8 cellular contexts compared by ENCODE assay signal in the genomic region with DNA sequence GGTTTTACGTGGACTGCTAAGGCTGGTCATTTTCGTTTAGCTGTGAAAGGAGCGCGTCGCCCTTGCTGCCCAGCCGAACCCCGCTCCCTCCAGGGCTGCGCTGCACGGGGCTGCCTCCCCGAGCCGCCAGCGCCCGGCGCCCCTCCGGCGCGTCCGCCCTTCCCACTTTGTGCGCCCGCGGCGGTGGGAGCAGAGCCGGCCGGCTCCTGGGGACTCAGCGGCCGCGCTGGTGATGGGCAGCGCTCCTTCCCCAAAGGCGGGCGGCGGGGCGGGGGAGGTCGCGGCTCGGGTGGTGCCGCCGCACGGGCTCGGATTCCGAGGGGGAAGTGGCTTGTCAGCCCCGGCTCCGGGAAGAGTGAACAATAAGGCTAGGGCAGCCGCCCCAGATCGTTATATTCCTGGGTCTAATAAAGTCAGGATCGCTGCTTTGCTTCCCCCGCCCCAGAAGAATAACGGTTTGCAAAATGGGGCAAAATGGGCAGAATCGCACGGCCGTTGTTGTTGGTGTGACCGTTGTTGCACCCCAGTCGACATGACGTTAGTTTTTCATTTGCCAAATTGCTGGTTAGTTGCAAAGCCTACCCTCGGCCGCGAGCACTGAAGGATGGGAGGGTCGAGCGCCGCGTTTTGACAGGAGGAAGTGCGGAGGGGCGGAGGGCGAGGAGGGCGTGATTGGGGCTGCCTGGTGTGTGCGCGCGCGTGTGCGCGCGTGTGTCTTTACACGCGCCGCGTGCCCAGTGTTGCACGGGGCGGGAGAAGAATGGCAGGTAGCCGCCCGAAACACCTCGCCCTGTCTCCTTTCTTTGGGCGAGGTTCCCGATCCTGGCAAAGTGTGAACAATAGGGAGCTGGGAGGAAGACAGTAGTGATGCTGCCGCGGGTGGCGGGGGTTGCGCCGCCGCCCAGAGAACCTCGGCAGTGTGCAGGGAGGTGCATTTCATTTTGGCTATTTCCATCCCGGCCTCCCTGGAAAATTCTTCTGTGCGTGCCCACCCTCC.
DNase-seq lines count a peak whose midpoint lies in the region; ATAC-seq and TF ChIP-seq lines count a peak whose summit lies in the region.

No MANE protein-coding gene starts in this region.

- in situ Hi-C loops in astrocyte of the spinal cord (cut with HindIII; ENCODE audit: low sequenced_read_pairs), result no loop called here

- H3K4me3 ChIP-seq in astrocyte of the spinal cord (ENCODE audit: low read depth, low read length) (peak overlapping the region; percentile 53), iPS-18c (ENCODE audit: insufficient read depth, low read depth, low read length) (peak overlapping the region; percentile 74), skeletal muscle cell (ENCODE audit: low read depth, low read length) (peak overlapping the region; percentile 67)

- no peak for ATAC-seq in HG03442 (IDR thresholded peaks at IDR 0.05; ENCODE audit: unreplicated experiment)

- TF ChIP-seq CTCF in astrocyte of the spinal cord (IDR thresholded peaks at IDR 0.05; ENCODE audit: low read depth, low read length), result no peak

- H3K9me3 ChIP-seq in iPS-18c (ENCODE audit: control insufficient read depth, insufficient read depth, low read length), result peaks cover 2% of the 10 kb centered on the region

- DNase-seq in NCI-H1694 (lab: John Stamatoyannopoulos, UW) (peak; percentile 14), NCI-H1694 treated with DMSO at 0.1 percent for 48 hours (lab: John Stamatoyannopoulos, UW) (no peak), NCI-H446 (lab: John Stamatoyannopoulos, UW) (peak; percentile 73), astrocyte of the spinal cord (ENCODE audit: low read depth, low spot score) (no peak), skeletal muscle cell (ENCODE audit: low read depth) (no peak), NAMALWA (ENCODE audit: low spot score) (no peak)

Comparison
In these comparisons a context has a peak if more than half of its experiments do, and no peak if none do; other contexts are left out.
1. DNase-seq: peak in NCI-H1694 (single experiment) and NCI-H446 (2 of 2); none in NCI-H1694 treated with DMSO at 0.1 percent for 48 hours (single experiment), astrocyte of the spinal cord (single experiment), skeletal muscle cell (single experiment) and NAMALWA (single experiment).
2. Peak in every context shown above with its lines, with median percentiles within 50 percentile points of each other: H3K4me3 ChIP-seq.